ENCODE assay signal across 27 cellular contexts in the genomic region with DNA sequence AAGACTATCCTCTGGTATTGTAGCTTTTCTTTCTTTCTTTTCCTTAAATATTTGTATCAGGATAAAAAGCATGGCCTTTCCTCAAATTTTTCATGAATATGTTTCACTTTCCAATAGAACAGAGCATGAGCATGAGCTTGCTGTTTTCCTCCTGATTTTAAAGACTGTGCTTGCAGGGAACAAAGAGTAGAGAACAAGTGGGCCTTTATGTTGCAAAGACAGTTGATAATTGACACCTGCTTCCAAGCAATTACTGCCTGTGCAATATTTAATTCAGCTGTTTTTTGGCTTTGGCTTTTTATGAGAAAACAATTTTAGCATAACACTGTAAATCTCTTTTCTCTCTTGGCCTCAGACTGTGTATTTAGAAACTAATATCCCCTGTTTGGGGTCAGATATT.
DNase-seq lines count a peak whose midpoint lies in the region; TF ChIP-seq lines count a peak whose summit lies in the region.
"Had no signal": no experiment of that assay in that cellular context is flagged by ENCODE, and none has a peak within 500 bp of the region (broad histone marks: within the 10 kb centered on the region; RNA-seq: fewer than 3 reads in every experiment).

No MANE protein-coding gene starts in this region.

- H3K4me3 Mint-ChIP-seq in neural crest cell: no peak overlapping the region
- H3K4me3 Mint-ChIP-seq: activated T-cell treated with anti-CD3 and anti-CD28 coated beads, Interleukin-2, amount 50 U/mL, for 4 hours; CD4-positive, CD25-positive, alpha-beta regulatory T cell; endodermal cell; IgD-negative memory B cell had no signal

- H3K36me3 Mint-ChIP-seq in neural crest cell (ENCODE audit: low read depth): no peaks in the 10 kb centered on the region
- H3K36me3 Mint-ChIP-seq: CD4-positive, CD25-positive, alpha-beta regulatory T cell; IgD-negative memory B cell had no signal

- peak overlapping the region; percentile 74 for H3K27ac Mint-ChIP-seq in neural crest cell (ENCODE audit: unreplicated experiment)
- H3K27ac Mint-ChIP-seq: CD4-positive, CD25-positive, alpha-beta regulatory T cell; endodermal cell; IgD-negative memory B cell had no signal

- H3K27me3 Mint-ChIP-seq in neural crest cell (ENCODE audit: low read depth): no peaks in the 10 kb centered on the region
- H3K27me3 Mint-ChIP-seq: CD4-positive, CD25-positive, alpha-beta regulatory T cell; IgD-negative memory B cell had no signal

- DNase-seq in NCI-H2107 treated with DMSO at 0.1 percent for 48 hours (lab: John Stamatoyannopoulos, UW; ENCODE audit: unreplicated experiment) (peak; percentile 21), NCI-H2107 (lab: John Stamatoyannopoulos, UW) (no peak), NCI-H1436 (lab: John Stamatoyannopoulos, UW) (peak; percentile 33), NCI-H774 (lab: John Stamatoyannopoulos, UW) (peak; percentile 25), neural crest cell (ENCODE audit: low read depth, low spot score) (no peak), DMS 273 treated with DMSO at 0.1 percent for 48 hours (lab: John Stamatoyannopoulos, UW) (no peak)
- DNase-seq in stimulated activated CD8-positive, alpha-beta memory T cell treated with anti-CD3 and anti-CD28 coated beads, Interleukin-4, amount 100 ng/mL, for 48 hours: no peak
- DNase-seq in stimulated activated CD4-positive, alpha-beta T cell treated with anti-CD3 and anti-CD28 coated beads, Interleukin-2, amount 100 ng/mL, for 24 hours: no peak
- DNase-seq: 8988T; activated CD4-positive, alpha-beta T cell treated with anti-CD3 and anti-CD28 coated beads for 48 hours; activated gamma-delta T cell treated with Interleukin-2 at 50 U/mL for 16 hours; activated T-cell treated with anti-CD3 and anti-CD28 coated beads, Interleukin-2, amount 50 U/mL, for 4 hours; CD4-positive, CD25-positive, alpha-beta regulatory T cell; central memory CD4-positive, alpha-beta T cell; endodermal cell; foreskin keratinocyte; GOT3; left cardiac atrium; mesenchymal stem cell; NCI-H446 treated with DMSO at 0.1 percent for 48 hours; PC-9; SHP77; stimulated activated naive CD8-positive, alpha-beta T cell treated with anti-CD3 and anti-CD28 coated beads, Interleukin-15, Interleukin-2, amounts not matched to agents 100 U/mL and 50 U/mL, for 24 hours; T-helper 9 cell; testis; uterus had no signal

- H3K4me1 Mint-ChIP-seq in neural crest cell: peaks cover 23% of the 10 kb centered on the region
- H3K4me1 Mint-ChIP-seq: CD4-positive, CD25-positive, alpha-beta regulatory T cell; IgD-negative memory B cell had no signal

- peaks cover under 1% of the 10 kb centered on the region for H3K9me3 Mint-ChIP-seq in neural crest cell
- H3K9me3 Mint-ChIP-seq: activated T-cell treated with anti-CD3 and anti-CD28 coated beads, Interleukin-2, amount 50 U/mL, for 4 hours; endodermal cell; IgD-negative memory B cell had no signal

- no peak for TF ChIP-seq CTCF in neural crest cell (conservative IDR thresholded peaks at IDR 0.05)

Comparison
In these comparisons a context has a peak if more than half of its experiments do, and no peak if none do; other contexts are left out.
1. DNase-seq: peak in NCI-H2107 treated with DMSO at 0.1 percent for 48 hours (single experiment), NCI-H1436 (single experiment) and NCI-H774 (single experiment); none in NCI-H2107 (single experiment), neural crest cell (single experiment), stimulated activated CD8-positive, alpha-beta memory T cell treated with anti-CD3 and anti-CD28 coated beads, Interleukin-4, amount 100 ng/mL, for 48 hours (single experiment), DMS 273 treated with DMSO at 0.1 percent for 48 hours (single experiment) and stimulated activated CD4-positive, alpha-beta T cell treated with anti-CD3 and anti-CD28 coated beads, Interleukin-2, amount 100 ng/mL, for 24 hours (0 of 2).